Comparison of ENCODE assay signal across 33 cellular contexts in the genomic region with DNA sequence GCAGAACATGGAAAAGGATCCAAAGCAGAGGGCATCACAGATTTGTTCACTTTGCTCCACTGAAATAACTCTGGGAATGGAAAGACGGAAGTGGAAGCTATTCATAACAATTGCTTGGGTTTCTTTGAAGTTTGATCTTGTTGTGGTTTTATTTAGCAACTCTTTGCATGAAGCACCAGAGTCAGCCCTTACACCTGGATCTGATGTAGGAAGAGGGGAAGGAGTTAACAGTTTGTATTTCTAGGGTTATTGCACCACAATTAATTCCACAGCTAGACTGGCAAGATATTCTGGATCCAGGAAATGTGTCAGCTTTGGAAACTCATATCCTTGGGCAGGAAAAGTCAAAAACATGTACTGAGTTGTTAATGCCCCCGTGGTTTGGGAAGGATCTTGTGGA.
A peak's percentile ranks its signal among the peaks of the same experiment; 100 is the strongest.
DNase-seq lines count a peak whose midpoint lies in the region; ATAC-seq and TF ChIP-seq lines count a peak whose summit lies in the region.
"Had no signal": no experiment of that assay in that cellular context is flagged by ENCODE, and none has a peak within 500 bp of the region (broad histone marks: within the 10 kb centered on the region; RNA-seq: fewer than 3 reads in every experiment).

No MANE protein-coding gene starts in this region.

- POLR2A ChIA-PET in WTC11 (lab: Charles Lee) = no interaction called here

- peaks cover 25% of the 10 kb centered on the region for H3K9me3 Mint-ChIP-seq in WTC11
- H3K9me3 Mint-ChIP-seq: activated naive CD4-positive, alpha-beta T cell treated with anti-CD3 and anti-CD28 coated beads, Interleukin-2, amount 50 U/mL, for 24 hours had no signal

- H3K9me3 ChIP-seq in adipocyte (ENCODE audit: control insufficient read depth, low read length) (no peaks in the 10 kb centered on the region), fibroblast of lung (ENCODE audit: control insufficient read depth, insufficient read depth, low read depth, low read length) (no peaks in the 10 kb centered on the region), heart right ventricle (peaks cover 0 to 4% (median 0%) of the 10 kb centered on the region in 11 donors)
- H3K9me3 ChIP-seq: lower lobe of right lung had no signal

- H3K79me2 ChIP-seq in fibroblast of lung (ENCODE audit: control insufficient read depth, insufficient read depth, low read length) = no peaks in the 10 kb centered on the region

- peaks cover 12% of the 10 kb centered on the region for H3K36me3 Mint-ChIP-seq in WTC11
- H3K36me3 Mint-ChIP-seq: activated naive CD4-positive, alpha-beta T cell treated with anti-CD3 and anti-CD28 coated beads, Interleukin-2, amount 50 U/mL, for 24 hours; natural killer cell treated with Interleukin-12 subunit alpha and Interleukin-12 subunit beta and Interleukin-15 and Interleukin-18, amount 100 ng/mL, for 72 hours; stimulated activated memory B cell treated with anti-CD40 and anti-IgM and Interleukin-4, amounts not matched to agents 10 μg/mL and 1 μg/mL and 100 μg/mL, for 72 hours had no signal

- no peak overlapping the region for H3K4me3 Mint-ChIP-seq in WTC11
- H3K4me3 Mint-ChIP-seq: activated CD8-positive, alpha-beta T cell treated with anti-CD3 and anti-CD28 coated beads, Interleukin-2, amount 10 ng/mL, durations not matched to agents 7 days and 5 days; activated naive CD4-positive, alpha-beta T cell treated with anti-CD3 and anti-CD28 coated beads, Interleukin-2, amount 50 U/mL, for 24 hours; activated T-helper 17 cell treated with anti-CD3 and anti-CD28 coated beads, Interleukin-2, amount 50 U/mL, for 72 hours; effector memory CD8-positive, alpha-beta T cell; natural killer cell treated with Interleukin-12 subunit alpha and Interleukin-12 subunit beta and Interleukin-15 and Interleukin-18, amount 100 ng/mL, for 72 hours; stimulated activated memory B cell treated with anti-CD40 and anti-IgM and Interleukin-4, amounts not matched to agents 10 μg/mL and 1 μg/mL and 100 μg/mL, for 72 hours; T-helper 2 cell treated with Interferon-gamma antibody and Interleukin-4, amounts not matched to agents 5 μg/mL and 100 μg/mL, for 36 hours had no signal

- peaks cover 5% of the 10 kb centered on the region for H3K4me1 Mint-ChIP-seq in WTC11
- H3K4me1 Mint-ChIP-seq: activated naive CD4-positive, alpha-beta T cell treated with anti-CD3 and anti-CD28 coated beads, Interleukin-2, amount 50 U/mL, for 24 hours; activated T-helper 17 cell treated with anti-CD3 and anti-CD28 coated beads, Interleukin-2, amount 50 U/mL, for 72 hours; stimulated activated memory B cell treated with anti-CD40 and anti-IgM and Interleukin-4, amounts not matched to agents 10 μg/mL and 1 μg/mL and 100 μg/mL, for 72 hours had no signal

- no peak overlapping the region for H3K27ac Mint-ChIP-seq in WTC11
- H3K27ac Mint-ChIP-seq: activated CD8-positive, alpha-beta T cell treated with anti-CD3 and anti-CD28 coated beads, Interleukin-2, amount 10 ng/mL, durations not matched to agents 7 days and 5 days; activated naive CD4-positive, alpha-beta T cell treated with anti-CD3 and anti-CD28 coated beads, Interleukin-2, amount 50 U/mL, for 24 hours; activated T-helper 17 cell treated with anti-CD3 and anti-CD28 coated beads, Interleukin-2, amount 50 U/mL, for 72 hours; effector memory CD8-positive, alpha-beta T cell; natural killer cell treated with Interleukin-12 subunit alpha and Interleukin-12 subunit beta and Interleukin-15 and Interleukin-18, amount 100 ng/mL, for 72 hours; stimulated activated memory B cell treated with anti-CD40 and anti-IgM and Interleukin-4, amounts not matched to agents 10 μg/mL and 1 μg/mL and 100 μg/mL, for 72 hours; T-helper 2 cell treated with Interferon-gamma antibody and Interleukin-4, amounts not matched to agents 5 μg/mL and 100 μg/mL, for 36 hours had no signal

- H3K4me3 ChIP-seq in adipocyte (ENCODE audit: low read length) (peak overlapping the region; percentile 51), fibroblast of lung (replicated peaks in 1 of 4; ENCODE audit: control extremely low read depth in 1 of 4, insufficient read depth in 1 of 4, low read depth in 3 of 4, low read length in 4 of 4) (no peak overlapping the region), heart right ventricle (no peak overlapping the region)
- H3K4me3 ChIP-seq: lower lobe of right lung, PC-9 had no signal

- 59 to 61% methylated on average over 2 of the region's 2 CpGs for WGBS in heart right ventricle, 2 donors

- ATAC-seq in heart right ventricle = no peak
- ATAC-seq in Right ventricle myocardium inferior = no peak
- ATAC-seq in HG03565 (IDR thresholded peaks at IDR 0.05; ENCODE audit: unreplicated experiment) = no peak
- no peak for ATAC-seq in WTC11
- ATAC-seq: activated CD8-positive, alpha-beta T cell treated with anti-CD3 and anti-CD28 coated beads, Interleukin-2, amount 10 ng/mL, durations not matched to agents 7 days and 5 days; activated T-helper 17 cell treated with anti-CD3 and anti-CD28 coated beads, Interleukin-2, amount 50 U/mL, for 72 hours; effector memory CD8-positive, alpha-beta T cell; lower lobe of right lung; natural killer cell treated with Interleukin-12 subunit alpha and Interleukin-12 subunit beta and Interleukin-15 and Interleukin-18, amount 100 ng/mL, for 72 hours; stimulated activated memory B cell treated with anti-CD40 and anti-IgM and Interleukin-4, amounts not matched to agents 10 μg/mL and 1 μg/mL and 100 μg/mL, for 72 hours had no signal

- DNase-seq in HT1080 (ENCODE audit: low read depth) (peak; percentile 82), adipocyte (ENCODE audit: low read depth) (no peak), fibroblast of lung (ENCODE audit: low read depth in 2 of 2) (peak; percentile 2 to 4), heart right ventricle (no peak), Right ventricle myocardium inferior (ENCODE audit: missing footprints) (no peak), WTC11 (ENCODE audit: low spot score) (no peak)
- DNase-seq: activated CD4-positive, alpha-beta T cell treated with anti-CD3 and anti-CD28 coated beads for 4 hours; activated CD8-positive, alpha-beta T cell treated with anti-CD3 and anti-CD28 coated beads, Interleukin-2, amount 10 ng/mL, durations not matched to agents 7 days and 5 days; anterior cingulate cortex; DMS79; effector memory CD8-positive, alpha-beta T cell; GF-D8; H7; hypothalamus; Kasumi-1; lower lobe of right lung; NCI-H1436 treated with DMSO at 0.1 percent for 48 hours; NCI-H226; NCI-H69; occipital lobe; PC-9; SHP77 treated with DMSO at 0.1 percent for 48 hours; stimulated activated CD4-positive, alpha-beta T cell treated with anti-CD3 and anti-CD28 coated beads, Interleukin-15, amount 100 ng/mL, for 24 hours; stimulated activated CD4-positive, alpha-beta T cell treated with anti-CD3 and anti-CD28 coated beads, Interleukin-4, amount 100 ng/mL, for 4 hours; substantia nigra; trophoblast cell had no signal

- H3K4me1 ChIP-seq in adipocyte (ENCODE audit: control insufficient read depth, insufficient read depth, low read length) (peaks cover 24% of the 10 kb centered on the region), fibroblast of lung (ENCODE audit: control insufficient read depth, extremely low read depth, insufficient read depth, low read length) (no peaks in the 10 kb centered on the region), heart right ventricle (no peaks in the 10 kb centered on the region)
- H3K4me1 ChIP-seq: lower lobe of right lung had no signal

- H3K36me3 ChIP-seq in adipocyte (ENCODE audit: control insufficient read depth, insufficient read depth, low read length, severe bottlenecking) = no peaks in the 10 kb centered on the region
- no peaks in the 10 kb centered on the region for H3K36me3 ChIP-seq in fibroblast of lung (ENCODE audit: control insufficient read depth, insufficient read depth, low read length)
- no peaks in the 10 kb centered on the region for H3K36me3 ChIP-seq in heart right ventricle
- H3K36me3 ChIP-seq: lower lobe of right lung had no signal

- H3K27me3 Mint-ChIP-seq in WTC11 (ENCODE audit: low read depth) = peaks cover under 1% of the 10 kb centered on the region; the same call in 1 of the 2 replicates
- H3K27me3 Mint-ChIP-seq: activated naive CD4-positive, alpha-beta T cell treated with anti-CD3 and anti-CD28 coated beads, Interleukin-2, amount 50 U/mL, for 24 hours; activated T-helper 17 cell treated with anti-CD3 and anti-CD28 coated beads, Interleukin-2, amount 50 U/mL, for 72 hours; effector memory CD8-positive, alpha-beta T cell; natural killer cell treated with Interleukin-12 subunit alpha and Interleukin-12 subunit beta and Interleukin-15 and Interleukin-18, amount 100 ng/mL, for 72 hours; stimulated activated memory B cell treated with anti-CD40 and anti-IgM and Interleukin-4, amounts not matched to agents 10 μg/mL and 1 μg/mL and 100 μg/mL, for 72 hours had no signal

- no peak for TF ChIP-seq CTCF in fibroblast of lung (conservative IDR thresholded peaks at IDR 0.05 in 1 of 2, IDR thresholded peaks at IDR 0.05 in 1 of 2; ENCODE audit: low read depth in 1 of 2, low read length in 2 of 2)
- TF ChIP-seq CTCF in heart right ventricle (IDR thresholded peaks at IDR 0.05) = no peak
- TF ChIP-seq CTCF in WTC11 (IDR thresholded peaks at IDR 0.05) = no peak

- intact Hi-C loops in heart right ventricle (cut with DNase I) (no loop called here), Right ventricle myocardium inferior (cut with DNase I) (no loop called here)

- CTCF ChIA-PET in WTC11 (lab: Charles Lee) = no interaction called here

- no peak overlapping the region for H2AFZ ChIP-seq in fibroblast of lung (ENCODE audit: low read length)
- H2AFZ ChIP-seq: PC-9 had no signal

- H3K4me2 ChIP-seq in fibroblast of lung (ENCODE audit: extremely low read depth, insufficient read depth, low read length) = no peak overlapping the region
- H3K4me2 ChIP-seq: PC-9 had no signal

- no peaks in the 10 kb centered on the region for H4K20me1 ChIP-seq in fibroblast of lung (ENCODE audit: control insufficient read depth, extremely low read depth, insufficient read depth, low read length)

- H3K27ac ChIP-seq in fibroblast of lung (ENCODE audit: insufficient read depth, low read length) (peak overlapping the region; percentile 60), heart right ventricle (no peak overlapping the region)
- H3K27ac ChIP-seq: lower lobe of right lung, PC-9, VCaP had no signal

- H3K9ac ChIP-seq in adipocyte (ENCODE audit: low read length) (peak overlapping the region; percentile 50), fibroblast of lung (ENCODE audit: insufficient read depth, low read length) (no peak overlapping the region)

- no peaks in the 10 kb centered on the region for H3K27me3 ChIP-seq in adipocyte (replicated peaks; ENCODE audit: control insufficient read depth, insufficient read depth, low read length)
- H3K27me3 ChIP-seq in fibroblast of lung (ENCODE audit: control insufficient read depth, insufficient read depth, low read length) = no peaks in the 10 kb centered on the region
- no peaks in the 10 kb centered on the region for H3K27me3 ChIP-seq in heart right ventricle

TF ChIP-seq in WTC11, 78 proteins besides CTCF, POLR2A, EP300 and RAD21 (continues in another document):
- TF ChIP-seq SP1 (CRISPR knock-in tag; conservative IDR thresholded peaks at IDR 0.05) = no peak
- no peak for TF ChIP-seq FOXK1 (CRISPR knock-in tag; IDR thresholded peaks at IDR 0.05)

Comparison
In these comparisons a context has a peak if more than half of its experiments do, and no peak if none do; other contexts are left out.
1. DNase-seq: peak in HT1080 (single experiment) and fibroblast of lung (2 of 2); none in adipocyte (single experiment), heart right ventricle (0 of 2), Right ventricle myocardium inferior (single experiment) and WTC11 (single experiment).